In the genomic region with DNA sequence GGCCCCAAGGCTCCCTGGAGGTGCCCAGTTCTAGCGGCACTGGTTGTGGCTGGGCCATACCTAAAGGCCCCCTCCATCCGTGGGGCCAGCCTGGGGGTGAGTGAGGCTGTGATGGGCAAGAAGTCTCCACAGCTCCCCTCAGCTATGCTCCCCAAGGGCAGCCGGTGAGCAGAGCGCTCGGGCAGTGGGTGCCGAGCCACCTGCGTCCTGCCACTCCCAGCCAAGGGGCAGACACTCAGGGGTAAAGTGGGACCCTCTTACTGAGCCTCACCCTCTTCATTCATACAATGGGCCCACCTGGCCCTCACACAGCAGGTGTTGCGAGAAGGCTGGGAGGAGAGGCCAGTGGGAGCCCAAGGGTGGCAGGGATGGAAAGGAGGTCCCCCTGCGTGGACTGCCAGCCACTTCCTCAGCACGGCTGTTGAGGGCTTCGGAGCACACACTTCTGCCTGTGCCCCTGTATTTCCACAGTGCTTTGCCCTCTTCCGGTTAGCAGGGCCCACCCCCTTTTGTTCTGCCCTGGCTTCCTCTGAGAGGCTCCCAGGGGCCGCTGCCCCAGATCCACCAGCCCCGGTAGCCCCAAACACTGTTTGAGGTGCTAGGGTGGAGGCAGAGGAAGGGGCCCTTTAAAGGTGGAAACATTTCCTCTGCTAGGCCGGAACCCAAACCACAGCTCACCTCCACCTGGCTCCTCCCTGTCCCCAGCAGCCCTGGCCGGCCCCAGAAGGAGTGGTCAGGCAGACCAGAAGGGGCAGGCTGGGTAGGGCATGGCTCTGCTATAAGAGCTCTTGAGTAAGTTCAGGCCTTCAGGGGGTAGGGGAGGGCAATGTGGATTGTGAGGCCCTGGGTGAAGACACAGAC, we compare ENCODE assay signal across 11 cellular contexts. TPM values are rescaled to one million over a fixed set of nuclear protein-coding genes. Genes with fewer than 3 reads are reported as not detected.
DNase-seq lines count a peak whose midpoint lies in the region; ATAC-seq and TF ChIP-seq lines count a peak whose summit lies in the region.
"Had no signal": no experiment of that assay in that cellular context is flagged by ENCODE, and none has a peak within 500 bp of the region (broad histone marks: within the 10 kb centered on the region; RNA-seq: fewer than 3 reads in every experiment).

No MANE protein-coding gene starts in this region.

- ATAC-seq in right lobe of liver (peak in 3 of 4 donors; percentile 40 to 44 (median 41)), GM18505 (IDR thresholded peaks at IDR 0.05; ENCODE audit: unreplicated experiment) (no peak)

- no peaks in the 10 kb centered on the region for H3K36me3 ChIP-seq in right lobe of liver
- H3K36me3 ChIP-seq in tibial nerve: no peaks in the 10 kb centered on the region

- H3K9me3 ChIP-seq in right lobe of liver (no peaks in the 10 kb centered on the region), tibial nerve (no peaks in the 10 kb centered on the region)

- TF ChIP-seq CTCF in right lobe of liver (IDR thresholded peaks at IDR 0.05) (no peak), tibial nerve (IDR thresholded peaks at IDR 0.05) (no peak)

- DNase-seq in NCI-H2029 (lab: John Stamatoyannopoulos, UW) (peak; percentile 9), NCI-H2029 treated with DMSO at 0.1 percent for 48 hours (lab: John Stamatoyannopoulos, UW) (no peak), right lobe of liver (peak in 1 of 3 donors; percentile 57), tibial nerve (ENCODE audit: low spot score in 2 of 2) (no peak), SW480 (ENCODE audit: low spot score) (no peak), DMS153 (lab: John Stamatoyannopoulos, UW) (no peak)
- DNase-seq in activated T-cell treated with anti-CD3 and anti-CD28 coated beads, Interleukin-2, amount 50 U/mL, for 24 hours: peak; percentile 77

- intact Hi-C loops in right lobe of liver (cut with DNase I): no loop called here

- H3K27ac ChIP-seq in right lobe of liver (peak overlapping the region in 1 of 3 donors; percentile 13), tibial nerve (peak overlapping the region in 3 of 4 donors; percentile 46 to 74 (median 52))
- H3K27ac ChIP-seq: 22Rv1, epithelial cell of prostate had no signal

- 59% methylated on average over 3 of the region's 16 CpGs for WGBS in right lobe of liver (ENCODE audit: insufficient coverage, low coverage, low lambda C conversion rate, missing lambda C conversion rate)
- WGBS in tibial nerve, 2 donors: 72 to 81% methylated on average over 10 to 16 of the region's 16 CpGs

- no peaks in the 10 kb centered on the region for H3K9me3 Mint-ChIP-seq in activated T-cell treated with anti-CD3 and anti-CD28 coated beads, Interleukin-2, amount 50 U/mL, for 24 hours

- TF ChIP-seq POLR2A in right lobe of liver (IDR thresholded peaks at IDR 0.05): no peak
- no peak for TF ChIP-seq POLR2A in tibial nerve (IDR thresholded peaks at IDR 0.05)
- TF ChIP-seq POLR2A in GM18505 (IDR thresholded peaks at IDR 0.05; ENCODE audit: borderline replicate concordance, extremely low read depth, insufficient read depth, insufficient read length): no peak

- H3K27me3 ChIP-seq in right lobe of liver (no peaks in the 10 kb centered on the region), tibial nerve (no peaks in the 10 kb centered on the region)

- peak overlapping the region; percentile 98 for H3K27ac Mint-ChIP-seq in activated T-cell treated with anti-CD3 and anti-CD28 coated beads, Interleukin-2, amount 50 U/mL, for 24 hours

- H3K4me3 Mint-ChIP-seq in activated T-cell treated with anti-CD3 and anti-CD28 coated beads, Interleukin-2, amount 50 U/mL, for 24 hours: peak overlapping the region; percentile 35

- H3K36me3 Mint-ChIP-seq in activated T-cell treated with anti-CD3 and anti-CD28 coated beads, Interleukin-2, amount 50 U/mL, for 24 hours (ENCODE audit: low read depth): no peaks in the 10 kb centered on the region

- H3K4me3 ChIP-seq in right lobe of liver: no peak overlapping the region
- no peak overlapping the region for H3K4me3 ChIP-seq in tibial nerve

- no peak for TF ChIP-seq EP300 in tibial nerve (IDR thresholded peaks at IDR 0.05)

- H3K4me1 ChIP-seq in right lobe of liver (no peaks in the 10 kb centered on the region), tibial nerve (peaks cover 0 to 52% (median 20%) of the 10 kb centered on the region in 4 donors)

- no peaks in the 10 kb centered on the region for H3K27me3 Mint-ChIP-seq in activated T-cell treated with anti-CD3 and anti-CD28 coated beads, Interleukin-2, amount 50 U/mL, for 24 hours

- peaks cover 100% of the 10 kb centered on the region for H3K4me1 Mint-ChIP-seq in activated T-cell treated with anti-CD3 and anti-CD28 coated beads, Interleukin-2, amount 50 U/mL, for 24 hours (ENCODE audit: low read depth)

RNA-seq across cellular contexts. Expression of gene C10orf105, which starts 16.4 kb away (rescaled TPM):
- total RNA-seq in right lobe of liver (under 1 TPM in 1 of 6 experiments, not detected in 5; 0.05 TPM), tibial nerve (under 1 TPM; 0.20 to 0.42 (median 0.26) TPM)
- total RNA-seq: HT1080 had no signal

RNA-seq across cellular contexts. Expression of gene VSIR, which starts 37.4 kb away (rescaled TPM):
- total RNA-seq in right lobe of liver (10 to 100 TPM in 3 of 6 experiments, 1 to 10 TPM in 3; 6.1 to 17.1 (median 10.1) TPM), tibial nerve (100 to 1,000 TPM; 133 to 227 (median 151) TPM)

Comparison
In these comparisons a context has a peak if more than half of its experiments do, and no peak if none do; other contexts are left out.
1. DNase-seq: peak in NCI-H2029 (single experiment) and activated T-cell treated with anti-CD3 and anti-CD28 coated beads, Interleukin-2, amount 50 U/mL, for 24 hours (single experiment); none in NCI-H2029 treated with DMSO at 0.1 percent for 48 hours (single experiment), tibial nerve (0 of 2), SW480 (single experiment) and DMS153 (single experiment).
2. RNA of gene VSIR, which starts 37.4 kb away (total RNA-seq): 133 to 227 TPM in tibial nerve; 6.1 to 17.1 TPM in right lobe of liver; every median in the first group is over 4 times any median in the second.